In genomic region chr2:206981739-206982336, GRCh38 we compare ENCODE assay signal across 8 cellular contexts. TPM values are rescaled to one million over a fixed set of nuclear protein-coding genes. Genes with fewer than 3 reads are reported as not detected.
DNase-seq lines count a peak whose midpoint lies in the region; ATAC-seq, FAIRE-seq and TF ChIP-seq lines count a peak whose summit lies in the region.

No MANE protein-coding gene starts in this region.

- no peaks in the 10 kb centered on the region for H3K9me1 ChIP-seq in K562 (ENCODE audit: control insufficient read depth, insufficient read depth, low read length)

- CTCF ChIA-PET in K562 (lab: Yijun Ruan, JAX; ENCODE audit: low intra/inter-chr PET ratio): no interaction called here

- H3K4me1 ChIP-seq in K562 (replicated peaks in 1 of 2; ENCODE audit: control insufficient read depth in 2 of 2, insufficient read depth in 2 of 2, low read length in 2 of 2): no peaks in the 10 kb centered on the region
- H3K4me1 ChIP-seq in sigmoid colon: peaks cover 0 to 32% (median 18%) of the 10 kb centered on the region in 4 donors

- intact Hi-C loops in K562 (cut with micrococcal nuclease): loop anchor here (5.0 to 10.0 kb wide), 2 partner anchors 363 to 495 kb away; no protein-coding TSS in a partner anchor
- intact Hi-C loops in sigmoid colon (cut with DNase I): loop anchor here (1.0 to 10.0 kb wide), 5 partner anchors 180 to 493 kb away; partner anchors contain the start of gene KLF7

- 2% methylated on average over 6 of the region's 8 CpGs for WGBS in K562 (ENCODE audit: insufficient coverage, low coverage, missing lambda C conversion rate)
- WGBS in sigmoid colon, 2 donors: 38 to 58% methylated on average over 8 of the region's 8 CpGs

- no peak for FAIRE-seq in K562 (lab: Jason Lieb, UNC)

- H3K4me3 ChIP-seq in K562 (no peak overlapping the region), sigmoid colon (no peak overlapping the region)

- H2AFZ ChIP-seq in K562 (ENCODE audit: low read depth, low read length): no peak overlapping the region

- TF ChIP-seq EP300 in K562 (IDR thresholded peaks at IDR 0.05; ENCODE audit: low read length) (no peak), sigmoid colon (IDR thresholded peaks at IDR 0.05) (peak in 1 of 4 donors; percentile 9)

- no peak for TF ChIP-seq POLR2A in K562 (conservative IDR thresholded peaks at IDR 0.05)
- no peak for TF ChIP-seq POLR2A in sigmoid colon (IDR thresholded peaks at IDR 0.05)

- H3K36me3 ChIP-seq in K562 (ENCODE audit: control insufficient read depth, insufficient read depth, low read length) (no peaks in the 10 kb centered on the region), sigmoid colon (no peaks in the 10 kb centered on the region)

- peak; percentile 58 for DNase-seq in GM04504 (ENCODE audit: low read depth)
- peak; percentile 30 for DNase-seq in NCI-H1417 treated with DMSO at 0.1 percent for 48 hours (lab: John Stamatoyannopoulos, UW)
- peak; percentile 18 for DNase-seq in T-helper 9 cell
- DNase-seq in K562 (ENCODE audit: extremely low read depth in 1 of 4, low spot score in 3 of 4): peak in 3 of 4 experiments; percentile 2 to 10 (median 5)
- DNase-seq in hippocampal formation (lab: John Stamatoyannopoulos, UW): peak; percentile 76 to 80
- DNase-seq in sigmoid colon: peak; percentile 88

- H3K79me2 ChIP-seq in K562 (ENCODE audit: control insufficient read depth, insufficient read depth, low read length): no peaks in the 10 kb centered on the region

- peak; percentile 53 to 57 for TF ChIP-seq RAD21 in K562 (CRISPR knock-in tag; conservative IDR thresholded peaks at IDR 0.05 in 1 of 2, IDR thresholded peaks at IDR 0.05 in 1 of 2)

- TF ChIP-seq CTCF in K562 (IDR thresholded peaks at IDR 0.05 in 2 of 3, conservative IDR thresholded peaks at IDR 0.05 in 1 of 3; ENCODE audit: insufficient read depth in 2 of 3, low read depth in 1 of 3, low read length in 3 of 3) (peak; percentile 23 to 37 (median 31); a peak in 4 of 6 replicates), sigmoid colon (IDR thresholded peaks at IDR 0.05) (peak; percentile 60 to 85 (median 82))

- H3K4me2 ChIP-seq in K562 (ENCODE audit: insufficient read depth, low read length): no peak overlapping the region

- H3K27me3 ChIP-seq in K562 (ENCODE audit: control insufficient read depth in 2 of 2, insufficient read depth in 2 of 2, low read length in 2 of 2) (no peaks in the 10 kb centered on the region; a peak in 1 of 5 replicates), sigmoid colon (no peaks in the 10 kb centered on the region)

- ATAC-seq in K562 (no peak), HG02642 (IDR thresholded peaks at IDR 0.05; ENCODE audit: poor library complexity, unreplicated experiment) (no peak), GM21786 (IDR thresholded peaks at IDR 0.05; ENCODE audit: unreplicated experiment) (no peak)

- POLR2A ChIA-PET in K562 (lab: Yijun Ruan, JAX): no interaction called here

- no peaks in the 10 kb centered on the region for H4K20me1 ChIP-seq in K562 (replicated peaks; ENCODE audit: control insufficient read depth, insufficient read depth, low read length)

- BruUV-seq in K562 (replicated peaks; lab: Mats Ljungman, UMichigan): no TSS peak

- H3K9me3 ChIP-seq in K562 (replicated peaks; ENCODE audit: control insufficient read depth, insufficient read depth, low read depth, low read length) (no peaks in the 10 kb centered on the region), sigmoid colon (no peaks in the 10 kb centered on the region)

- H3K27ac ChIP-seq in K562 (ENCODE audit: extremely low read depth, low read depth, low read length) (no peak overlapping the region), sigmoid colon (peak overlapping the region in 1 of 4 donors; percentile 32)

- in situ Hi-C loops in K562 (cut with MboI): loop anchor here (25.0 kb wide), 1 partner anchor 480 kb away; no protein-coding TSS in a partner anchor

- no peak overlapping the region for H3K9ac ChIP-seq in K562 (ENCODE audit: insufficient read depth in 1 of 2, low read depth in 2 of 2, low read length in 2 of 2)

TF ChIP-seq in K562, 482 proteins besides CTCF, POLR2A, EP300 and RAD21:
- TF ChIP-seq TOE1 (IDR thresholded peaks at IDR 0.05; ENCODE audit: borderline replicate concordance): no peak
- no peak for TF ChIP-seq TOE1 (CRISPR knock-in tag; IDR thresholded peaks at IDR 0.05; ENCODE audit: borderline replicate concordance, low read depth)
- TF ChIP-seq ETS2 (tag; IDR thresholded peaks at IDR 0.05; ENCODE audit: borderline replicate concordance, poor library complexity, severe bottlenecking): no peak
- no peak for TF ChIP-seq SMARCA4 (IDR thresholded peaks at IDR 0.05)
- TF ChIP-seq TAF15 (IDR thresholded peaks at IDR 0.05; ENCODE audit: low read depth, low read length): no peak
- TF ChIP-seq PRMT5 (CRISPR knock-in tag; IDR thresholded peaks at IDR 0.05): no peak
- 0 out of 2 replicates have a peak, but pooled peaks have one; percentile 31 for TF ChIP-seq DEAF1 (CRISPR knock-in tag; IDR thresholded peaks at IDR 0.05)
- TF ChIP-seq SRSF7 (optimal IDR thresholded peaks at IDR 0.05; ENCODE audit: low read depth, low read length): no peak
- TF ChIP-seq TFAP4 (CRISPR knock-in tag; IDR thresholded peaks at IDR 0.05; ENCODE audit: borderline replicate concordance): no peak
- TF ChIP-seq ZNF766 (CRISPR knock-in tag; conservative IDR thresholded peaks at IDR 0.05): no peak
- TF ChIP-seq CEBPG (CRISPR knock-in tag; IDR thresholded peaks at IDR 0.05): no peak
- no peak for TF ChIP-seq CEBPG (tag; conservative IDR thresholded peaks at IDR 0.05 in 1 of 2, IDR thresholded peaks at IDR 0.05 in 1 of 2)
- peak; percentile 43; the same call in 1 of the 2 replicates for TF ChIP-seq STAG1 (CRISPR knock-in tag; IDR thresholded peaks at IDR 0.05; ENCODE audit: borderline replicate concordance)
- no peak for TF ChIP-seq MXI1 (IDR thresholded peaks at IDR 0.05; ENCODE audit: low read depth, low read length)
- no peak for TF ChIP-seq HNRNPL (IDR thresholded peaks at IDR 0.05; ENCODE audit: low read depth, low read length)
- no peak for TF ChIP-seq ZNF197 (CRISPR knock-in tag; IDR thresholded peaks at IDR 0.05; ENCODE audit: low read depth)

RNA-seq across cellular contexts. Expression of gene CPO, which starts 42.5 kb away (rescaled TPM):
- total RNA-seq in K562 (2011; cell fraction: chromatin; rRNA removed; ENCODE audit: low replicate concordance): not detected in 2 replicates
- total RNA-seq in K562 (2011; cell fraction: nucleolus; rRNA removed): not detected in 2 replicates
- not detected in 2 replicates for total RNA-seq in K562 (2011; cell fraction: nucleoplasm; rRNA removed)
- total RNA-seq in K562 (2014; rRNA removed): not detected in 2 replicates
- total RNA-seq in K562 (2014; rRNA removed; fragmentation: Illumina TruSeq; extraction: Trizol): not detected in 2 replicates
- not detected in 2 replicates for total RNA-seq in K562 (2015; rRNA removed; fragmentation: Illumina TruSeq; extraction: Trizol)
- not detected in 2 replicates for total RNA-seq in K562 (2021)
- polyA plus RNA-seq in K562 (2011; rRNA removed): not detected in 2 replicates
- polyA plus RNA-seq in K562 (2011; cell fraction: cytosol; rRNA removed): not detected in 2 replicates
- not detected in 2 replicates for polyA plus RNA-seq in K562 (2011; cell fraction: nucleus; rRNA removed)
- not detected in 2 replicates for polyA plus RNA-seq in K562 (2012)
- polyA plus RNA-seq in K562 (2014; fragmentation: Illumina TruSeq; extraction: Trizol): not detected in 2 replicates
- polyA plus RNA-seq in K562 (2014; fragmentation: Nextera tagmentation; extraction: Ambion mirVana): not detected
- polyA plus RNA-seq in K562 (2014; rRNA removed): not detected in 2 replicates
- polyA minus RNA-seq in K562 (2011; rRNA and poly(A)+ RNA removed): not detected in 2 replicates
- not detected in 2 replicates for polyA minus RNA-seq in K562 (2011; cell fraction: cytosol; rRNA and poly(A)+ RNA removed)
- not detected in 2 replicates for polyA minus RNA-seq in K562 (2011; cell fraction: nucleus; rRNA and poly(A)+ RNA removed)
- 1 to 10 TPM in 2 of 4 donors, under 1 TPM in 2; 0.33 to 1.1 (median 1.0) TPM for total RNA-seq in sigmoid colon
- polyA plus RNA-seq in sigmoid colon: under 1 TPM in 1 of 3 donors, not detected in 2; 0.12 TPM

Comparison
In these comparisons a context has a peak if more than half of its experiments do, and no peak if none do; other contexts are left out.
1. DNase-seq: peak in every context shown above with its lines; median percentile 88 in sigmoid colon; 78 in hippocampal formation; 58 in GM04504; 30 in NCI-H1417 treated with DMSO at 0.1 percent for 48 hours; 18 in T-helper 9 cell; 5 in K562.